10 cellular contexts compared by ENCODE assay signal in the genomic region with DNA sequence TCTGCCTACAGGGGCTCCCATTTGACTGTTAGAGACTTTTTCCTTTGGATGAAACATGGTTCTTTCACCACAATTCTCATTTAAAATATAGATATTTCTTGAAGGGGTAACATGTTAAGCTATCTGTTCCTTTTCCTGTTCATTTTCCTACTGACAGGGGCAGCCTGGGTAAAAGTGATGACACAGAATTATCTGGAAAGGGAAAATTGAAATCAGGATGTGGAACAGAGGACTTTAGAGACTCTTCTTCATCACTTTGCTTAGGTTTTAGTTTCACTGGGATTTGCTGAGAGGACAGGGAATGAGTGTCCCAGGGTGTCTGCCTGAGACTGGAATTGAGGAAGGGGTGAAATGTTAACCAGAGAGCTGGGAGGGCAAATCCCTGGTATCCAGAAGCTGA.
DNase-seq lines count a peak whose midpoint lies in the region; ATAC-seq and TF ChIP-seq lines count a peak whose summit lies in the region.
"Had no signal": no experiment of that assay in that cellular context is flagged by ENCODE, and none has a peak within 500 bp of the region (broad histone marks: within the 10 kb centered on the region; RNA-seq: fewer than 3 reads in every experiment).

No MANE protein-coding gene starts in this region.

- peaks cover 0 to 3% of the 10 kb centered on the region in 2 donors for H3K27me3 ChIP-seq in duodenal mucosa (ENCODE audit: control insufficient read depth in 1 of 2, insufficient read depth in 2 of 2, low read length in 2 of 2)
- H3K27me3 ChIP-seq in adrenal gland, result no peaks in the 10 kb centered on the region

- H3K4me3 Mint-ChIP-seq in HFFc6 (peak overlapping the region; percentile 86; the same call in 1 of the 2 replicates), memory B cell (peak overlapping the region; percentile 76)
- no peak overlapping the region for H3K4me3 Mint-ChIP-seq in stimulated activated memory B cell treated with anti-CD40 and anti-IgM and Interleukin-4, amounts not matched to agents 10 μg/mL and 1 μg/mL and 100 μg/mL, for 72 hours
- H3K4me3 Mint-ChIP-seq: activated naive CD4-positive, alpha-beta T cell treated with anti-CD3 and anti-CD28 coated beads for 36 hours; stimulated activated naive CD8-positive, alpha-beta T cell treated with anti-CD3 and anti-CD28 coated beads, Interleukin-15, Interleukin-2, amounts not matched to agents 100 ng/mL and 50 ng/mL, for 24 hours had no signal

- H3K27ac Mint-ChIP-seq in HFFc6 (peak overlapping the region; percentile 83), memory B cell (no peak overlapping the region)
- peak overlapping the region; percentile 61 for H3K27ac Mint-ChIP-seq in stimulated activated memory B cell treated with anti-CD40 and anti-IgM and Interleukin-4, amounts not matched to agents 10 μg/mL and 1 μg/mL and 100 μg/mL, for 72 hours
- H3K27ac Mint-ChIP-seq: activated naive CD4-positive, alpha-beta T cell treated with anti-CD3 and anti-CD28 coated beads for 36 hours; stimulated activated naive CD8-positive, alpha-beta T cell treated with anti-CD3 and anti-CD28 coated beads, Interleukin-15, Interleukin-2, amounts not matched to agents 100 ng/mL and 50 ng/mL, for 24 hours had no signal

- H3K4me3 ChIP-seq in duodenal mucosa (ENCODE audit: low read depth in 1 of 2, low read length in 2 of 2) (peak overlapping the region; percentile 56 to 72), adrenal gland (no peak overlapping the region)

- H3K9me3 ChIP-seq in duodenal mucosa (ENCODE audit: control insufficient read depth in 1 of 2, low read length in 2 of 2) (no peaks in the 10 kb centered on the region), adrenal gland (replicated peaks in 1 of 3) (no peaks in the 10 kb centered on the region)

- H3K4me1 Mint-ChIP-seq in HFFc6 (ENCODE audit: low read depth) (peaks cover 50% of the 10 kb centered on the region), memory B cell (peaks cover 18% of the 10 kb centered on the region)
- peaks cover 24% of the 10 kb centered on the region for H3K4me1 Mint-ChIP-seq in stimulated activated memory B cell treated with anti-CD40 and anti-IgM and Interleukin-4, amounts not matched to agents 10 μg/mL and 1 μg/mL and 100 μg/mL, for 72 hours

- H3K36me3 ChIP-seq in duodenal mucosa (ENCODE audit: control insufficient read depth in 1 of 2, insufficient read depth in 2 of 2, low read length in 2 of 2) (no peaks in the 10 kb centered on the region), adrenal gland (replicated peaks in 1 of 2) (no peaks in the 10 kb centered on the region)

- TF ChIP-seq CTCF in HFFc6 (IDR thresholded peaks at IDR 0.05), result no peak
- no peak for TF ChIP-seq CTCF in adrenal gland (IDR thresholded peaks at IDR 0.05)

- no peaks in the 10 kb centered on the region for H3K36me3 Mint-ChIP-seq in HFFc6 (ENCODE audit: low read depth)
- no peaks in the 10 kb centered on the region for H3K36me3 Mint-ChIP-seq in memory B cell
- no peaks in the 10 kb centered on the region for H3K36me3 Mint-ChIP-seq in stimulated activated memory B cell treated with anti-CD40 and anti-IgM and Interleukin-4, amounts not matched to agents 10 μg/mL and 1 μg/mL and 100 μg/mL, for 72 hours

- no peak for DNase-seq in HFFc6
- no peak for DNase-seq in memory B cell (ENCODE audit: low spot score in 2 of 2)
- DNase-seq in adrenal gland, result no peak
- no peak for DNase-seq in activated CD4-positive, alpha-beta T cell treated with anti-CD3 and anti-CD28 coated beads for 48 hours
- DNase-seq: activated naive CD4-positive, alpha-beta T cell treated with anti-CD3 and anti-CD28 coated beads for 36 hours had no signal

- no peak for ATAC-seq in memory B cell (ENCODE audit: low read depth)
- ATAC-seq in stimulated activated memory B cell treated with anti-CD40 and anti-IgM and Interleukin-4, amounts not matched to agents 10 μg/mL and 1 μg/mL and 100 μg/mL, for 72 hours, result no peak
- ATAC-seq in GM18907 (IDR thresholded peaks at IDR 0.05; ENCODE audit: unreplicated experiment), result no peak
- ATAC-seq in HG02642 (IDR thresholded peaks at IDR 0.05; ENCODE audit: poor library complexity, unreplicated experiment), result no peak

- H3K9me3 Mint-ChIP-seq in HFFc6, result no peaks in the 10 kb centered on the region
- H3K9me3 Mint-ChIP-seq in memory B cell, result no peaks in the 10 kb centered on the region
- H3K9me3 Mint-ChIP-seq in stimulated activated memory B cell treated with anti-CD40 and anti-IgM and Interleukin-4, amounts not matched to agents 10 μg/mL and 1 μg/mL and 100 μg/mL, for 72 hours, result no peaks in the 10 kb centered on the region
- H3K9me3 Mint-ChIP-seq: activated naive CD4-positive, alpha-beta T cell treated with anti-CD3 and anti-CD28 coated beads for 36 hours; stimulated activated naive CD8-positive, alpha-beta T cell treated with anti-CD3 and anti-CD28 coated beads, Interleukin-15, Interleukin-2, amounts not matched to agents 100 ng/mL and 50 ng/mL, for 24 hours had no signal

- intact Hi-C loops in adrenal gland (cut with DNase I), result loop anchor here in 1 of 2 donors (5.0 kb wide), 1 partner anchor 176 kb away; no protein-coding TSS in a partner anchor

- H3K27me3 Mint-ChIP-seq in HFFc6 (ENCODE audit: insufficient read depth) (peaks cover 3% of the 10 kb centered on the region; the same call in 1 of the 2 replicates), memory B cell (no peaks in the 10 kb centered on the region)
- no peaks in the 10 kb centered on the region for H3K27me3 Mint-ChIP-seq in stimulated activated memory B cell treated with anti-CD40 and anti-IgM and Interleukin-4, amounts not matched to agents 10 μg/mL and 1 μg/mL and 100 μg/mL, for 72 hours
- H3K27me3 Mint-ChIP-seq: stimulated activated naive CD8-positive, alpha-beta T cell treated with anti-CD3 and anti-CD28 coated beads, Interleukin-15, Interleukin-2, amounts not matched to agents 100 ng/mL and 50 ng/mL, for 24 hours had no signal

- H3K27ac ChIP-seq in duodenal mucosa (ENCODE audit: low read depth, low read length) (no peak overlapping the region), adrenal gland (peak overlapping the region in 2 of 5 donors; percentile 27 to 69)

- no peak overlapping the region for H3K9ac ChIP-seq in duodenal mucosa (ENCODE audit: low read depth in 1 of 2, low read length in 2 of 2)

- TF ChIP-seq POLR2A in adrenal gland (IDR thresholded peaks at IDR 0.05), result no peak

- H3K4me1 ChIP-seq in duodenal mucosa (ENCODE audit: control insufficient read depth in 1 of 2, insufficient read depth in 2 of 2, low read length in 2 of 2) (peaks cover 5 to 6% of the 10 kb centered on the region in 2 donors), adrenal gland (replicated peaks in 1 of 2) (no peaks in the 10 kb centered on the region)

Comparison
In these comparisons a context has a peak if more than half of its experiments do, and no peak if none do; other contexts are left out.
1. H3K4me3 ChIP-seq: peak in duodenal mucosa (2 of 2); none in adrenal gland (0 of 4).